ENCODE assay signal across 9 cellular contexts in genomic region chr2:47056374-47056773, GRCh38.
DNase-seq lines count a peak whose midpoint lies in the region; ATAC-seq and TF ChIP-seq lines count a peak whose summit lies in the region.
"Had no signal": no experiment of that assay in that cellular context is flagged by ENCODE, and none has a peak within 500 bp of the region (broad histone marks: within the 10 kb centered on the region; RNA-seq: fewer than 3 reads in every experiment).

No MANE protein-coding gene starts in this region.

- ATAC-seq in IMR-90 (ENCODE audit: low read depth) (peak; percentile 77), GM18907 (IDR thresholded peaks at IDR 0.05; ENCODE audit: unreplicated experiment) (no peak), GM18861 (IDR thresholded peaks at IDR 0.05; ENCODE audit: unreplicated experiment) (no peak)

- no peaks in the 10 kb centered on the region for H3K27me3 Mint-ChIP-seq in endodermal cell (ENCODE audit: insufficient read depth)
- H3K27me3 Mint-ChIP-seq in nephron progenitor cell (ENCODE audit: low read depth, poor library complexity) = peaks cover 4% of the 10 kb centered on the region

- H3K27me3 ChIP-seq in IMR-90 (ENCODE audit: control insufficient read depth, insufficient read depth, low read length) = no peaks in the 10 kb centered on the region
- no peaks in the 10 kb centered on the region for H3K27me3 ChIP-seq in endodermal cell (ENCODE audit: control insufficient read depth, insufficient read depth, low read length, poor library complexity, severe bottlenecking)

- H4K8ac ChIP-seq in IMR-90 (ENCODE audit: low read depth in 2 of 2, low read length in 2 of 2) = peak overlapping the region; percentile 51 to 95; a peak in 3 of 4 replicates

- H3K4me1 ChIP-seq in IMR-90 (ENCODE audit: control insufficient read depth, insufficient read depth, low read length) (peaks cover 33% of the 10 kb centered on the region), endodermal cell (ENCODE audit: control insufficient read depth, insufficient read depth, low read length) (no peaks in the 10 kb centered on the region)

- peaks cover 15 to 60% of the 10 kb centered on the region in 2 experiments; a peak in 3 of 4 replicates for H3K79me1 ChIP-seq in IMR-90 (ENCODE audit: low read depth in 1 of 2, low read length in 2 of 2)

- DNase-seq in AG08395 (ENCODE audit: low spot score) (peak; percentile 87), IMR-90 (peak; percentile 78), endodermal cell (no peak), nephron progenitor cell (no peak), NCI-H2196 treated with DMSO at 0.1 percent for 48 hours (lab: John Stamatoyannopoulos, UW; ENCODE audit: unreplicated experiment) (no peak), HPDE6-E6E7 (ENCODE audit: extremely low spot score) (no peak)
- DNase-seq: GDM1 had no signal

- intact Hi-C loops in IMR-90 (cut with micrococcal nuclease) = no loop called here

- peak overlapping the region; percentile 80 for H2AFZ ChIP-seq in IMR-90 (replicated peaks; ENCODE audit: low read length, poor library complexity)

- peak overlapping the region; percentile 95 for H2BK20ac ChIP-seq in IMR-90 (ENCODE audit: low read depth, low read length)

- H3K27ac ChIP-seq in IMR-90 (ENCODE audit: insufficient read depth, low read length) (peak overlapping the region; percentile 90), endodermal cell (ENCODE audit: low read depth, low read length) (no peak overlapping the region)

- peak overlapping the region; percentile 99 for H2AK5ac ChIP-seq in IMR-90 (ENCODE audit: low read depth, low read length)

- 0 out of 2 replicates have a peak overlapping the region, but pooled peaks have one; percentile 9 for H3K56ac ChIP-seq in IMR-90 (ENCODE audit: extremely low read depth, insufficient read depth, low read length)

- no peaks in the 10 kb centered on the region for H4K20me1 ChIP-seq in IMR-90 (ENCODE audit: insufficient read depth, low read length)

- CTCF ChIA-PET in IMR-90 (lab: Yijun Ruan, JAX) = no interaction called here

- H3K9me3 ChIP-seq in IMR-90 (ENCODE audit: control insufficient read depth, insufficient read depth, low read length) = no peaks in the 10 kb centered on the region
- no peaks in the 10 kb centered on the region for H3K9me3 ChIP-seq in endodermal cell (ENCODE audit: control insufficient read depth, low read length)

- H3K36me3 Mint-ChIP-seq in endodermal cell (ENCODE audit: low read depth) (peaks cover 2% of the 10 kb centered on the region), nephron progenitor cell (ENCODE audit: low read depth) (peaks cover 11% of the 10 kb centered on the region)

- in situ Hi-C loops in IMR-90 (cut with MboI; ENCODE audit: low sequenced_read_pairs) = no loop called here

- peak overlapping the region; percentile 98 for H4K91ac ChIP-seq in IMR-90 (ENCODE audit: insufficient read depth, low read depth, low read length)

- H3K14ac ChIP-seq in IMR-90 (replicated peaks; ENCODE audit: low read depth, low read length) = peak overlapping the region; percentile 99

- peak overlapping the region; percentile 99 for H3K4ac ChIP-seq in IMR-90 (ENCODE audit: low read depth, low read length)

- H2BK120ac ChIP-seq in IMR-90 (ENCODE audit: low read depth, low read length) = peak overlapping the region; percentile 98

- H3K9me3 Mint-ChIP-seq in endodermal cell (no peaks in the 10 kb centered on the region), nephron progenitor cell (no peaks in the 10 kb centered on the region)

- POLR2A ChIA-PET in IMR-90 (lab: Charles Lee; ENCODE audit: unreplicated experiment) = interaction anchor here (0.6 to 2.9 kb wide), 2 partner anchors 13 to 111 kb away, joined by 4 to 6 read pairs; no protein-coding TSS in a partner anchor

- TF ChIP-seq CTCF in IMR-90 (conservative IDR thresholded peaks at IDR 0.05; ENCODE audit: low read depth, low read length) (no peak), endodermal cell (conservative IDR thresholded peaks at IDR 0.05) (no peak), nephron progenitor cell (IDR thresholded peaks at IDR 0.05) (no peak)

- H3K23ac ChIP-seq in IMR-90 (ENCODE audit: low read depth, low read length) = peak overlapping the region; percentile 92; the same call in 1 of the 2 replicates

- TF ChIP-seq RAD21 in IMR-90 (IDR thresholded peaks at IDR 0.05; ENCODE audit: low read length) = no peak

- H3K9me1 ChIP-seq in IMR-90 (ENCODE audit: insufficient read depth, low read length) = peaks cover 38% of the 10 kb centered on the region

- dilution Hi-C loops in IMR-90 (cut with HindIII; ENCODE audit: low sequenced_read_pairs, unreplicated experiment) = no loop called here

- H3K4me3 Mint-ChIP-seq in endodermal cell (no peak overlapping the region), nephron progenitor cell (no peak overlapping the region)

- H3K9ac ChIP-seq in IMR-90 (ENCODE audit: low read depth, low read length) = peak overlapping the region; percentile 1; the same call in 1 of the 2 replicates
- H3K9ac ChIP-seq in endodermal cell (ENCODE audit: extremely low read depth, low read length, poor library complexity, severe bottlenecking) = no peak overlapping the region

- TF ChIP-seq POLR2A in IMR-90 (IDR thresholded peaks at IDR 0.05; ENCODE audit: low read depth, low read length) = no peak

- H3K18ac ChIP-seq in IMR-90 (ENCODE audit: low read depth, low read length) = peak overlapping the region; percentile 85

- H2BK15ac ChIP-seq in IMR-90 (ENCODE audit: low read depth, low read length) = peak overlapping the region; percentile 94; the same call in 2 of the 3 replicates

- H3K27ac Mint-ChIP-seq in endodermal cell = peak overlapping the region; percentile 48
- H3K27ac Mint-ChIP-seq in nephron progenitor cell = peak overlapping the region; percentile 96

- H3K4me3 ChIP-seq in IMR-90 (ENCODE audit: insufficient read depth, low read depth, low read length) = no peak overlapping the region
- H3K4me3 ChIP-seq in endodermal cell (ENCODE audit: low read length) = no peak overlapping the region

- 0% methylated on average over 1 of the region's 5 CpGs; no CpG with 5 or more reads in 1 of the 2 experiments for WGBS in IMR-90 (ENCODE audit: extremely low coverage in 2 of 2, insufficient read length in 1 of 2), 2 experiments
- WGBS in endodermal cell (ENCODE audit: insufficient coverage in 1 of 2, insufficient read length in 1 of 2), 2 experiments = 75 to 79% methylated on average over 5 of the region's 5 CpGs

- H3K4me2 ChIP-seq in IMR-90 (ENCODE audit: low read depth, low read length) = no peak overlapping the region

- peak overlapping the region; percentile 96 for H2AK9ac ChIP-seq in IMR-90 (replicated peaks; ENCODE audit: low read depth, low read length, poor library complexity)

- no TSS peak for BruUV-seq in IMR-90 (replicated peaks; lab: Mats Ljungman, UMichigan)

- H3K4me1 Mint-ChIP-seq in endodermal cell (peaks cover 19% of the 10 kb centered on the region), nephron progenitor cell (peaks cover 54% of the 10 kb centered on the region)

- peaks cover 33% of the 10 kb centered on the region; the same call in 1 of the 2 replicates for H3K36me3 ChIP-seq in IMR-90 (ENCODE audit: control insufficient read depth, insufficient read depth, low read length)
- no peaks in the 10 kb centered on the region for H3K36me3 ChIP-seq in endodermal cell (ENCODE audit: control insufficient read depth, insufficient read depth, low read length)

- peak overlapping the region; percentile 44 for H4K5ac ChIP-seq in IMR-90 (ENCODE audit: low read depth, low read length)

- H2BK5ac ChIP-seq in IMR-90 (ENCODE audit: low read depth, low read length, poor library complexity, severe bottlenecking) = peak overlapping the region; percentile 86

TF ChIP-seq in IMR-90, 13 proteins besides CTCF, POLR2A, EP300 and RAD21:
- no peak for TF ChIP-seq USF2 (IDR thresholded peaks at IDR 0.05; ENCODE audit: low read depth, low read length)

Comparison
In these comparisons a context has a peak if more than half of its experiments do, and no peak if none do; other contexts are left out.
1. DNase-seq: peak in AG08395 (single experiment) and IMR-90 (single experiment); none in endodermal cell (single experiment), nephron progenitor cell (single experiment), NCI-H2196 treated with DMSO at 0.1 percent for 48 hours (single experiment) and HPDE6-E6E7 (single experiment).